27 cellular contexts compared by ENCODE assay signal in genomic region chr2:46042207-46042637, GRCh38.
DNase-seq lines count a peak whose midpoint lies in the region; ATAC-seq, FAIRE-seq and TF ChIP-seq lines count a peak whose summit lies in the region.
"Had no signal": no experiment of that assay in that cellular context is flagged by ENCODE, and none has a peak within 500 bp of the region (broad histone marks: within the 10 kb centered on the region; RNA-seq: fewer than 3 reads in every experiment).

No MANE protein-coding gene starts in this region.

- TF ChIP-seq RAD21 in A549 (conservative IDR thresholded peaks at IDR 0.05 in 1 of 2, IDR thresholded peaks at IDR 0.05 in 1 of 2) = no peak

- H3K27ac ChIP-seq in A549 (peak overlapping the region in 1 of 2 experiments; percentile 57; a peak in 3 of 6 replicates), PC-3 (ENCODE audit: low read length) (peak overlapping the region; percentile 40), trophoblast cell (ENCODE audit: low read depth, low read length) (no peak overlapping the region), psoas muscle (no peak overlapping the region)
- H3K27ac ChIP-seq: BLaER1, neutrophil, PC-9, thoracic aorta had no signal

- DNase-seq in A549 (ENCODE audit: low read depth in 1 of 2, low spot score in 1 of 2) = peak in 1 of 2 experiments; percentile 43
- peak; percentile 14 for DNase-seq in PC-3
- no peak for DNase-seq in left colon
- DNase-seq in trophoblast cell = no peak
- no peak for DNase-seq in psoas muscle
- no peak for DNase-seq in NCI-H226
- no peak for DNase-seq in activated CD4-positive, CD25-positive, alpha-beta regulatory T cell treated with anti-CD3 and anti-CD28 coated beads, Interleukin-2, amount 50 U/mL, for 72 hours
- DNase-seq: ACHN; activated CD4-positive, alpha-beta T cell treated with anti-CD3 and anti-CD28 coated beads, Interleukin-2, amount 50 U/mL, for 1 hour; activated CD8-positive, alpha-beta memory T cell treated with anti-CD3 and anti-CD28 coated beads, Interleukin-2, amount 10 ng/mL, durations not matched to agents 7 days and 5 days; activated naive CD4-positive, alpha-beta T cell treated with anti-CD3 and anti-CD28 coated beads, Interleukin-2, amount 50 U/mL, for 16 hours; effector CD8-positive, alpha-beta T cell; H9; KG1; NCI-H146; NCI-H510A treated with DMSO at 0.1 percent for 48 hours; PC-9; Right ventricle myocardium superior; stimulated activated naive CD8-positive, alpha-beta T cell treated with anti-CD3 and anti-CD28 coated beads, Interleukin-15, Interleukin-2, amounts not matched to agents 100 U/mL and 50 U/mL, for 24 hours; T-helper 9 cell had no signal

- H4K12ac ChIP-seq in trophoblast cell (ENCODE audit: low read depth, low read length) = no peak overlapping the region

- no peak for TF ChIP-seq EP300 in A549 (IDR thresholded peaks at IDR 0.05)

- H2AFZ ChIP-seq in PC-3 (ENCODE audit: low read length) (no peak overlapping the region; the same call in 1 of the 2 replicates), trophoblast cell (ENCODE audit: insufficient read depth, low read length, poor library complexity) (no peak overlapping the region)
- H2AFZ ChIP-seq: PC-9 had no signal

- FAIRE-seq in A549 (lab: Jason Lieb, UNC) = no peak
- FAIRE-seq: bronchial epithelial cell, G401.6, HTR-8/SVneo had no signal

- TF ChIP-seq CTCF in A549 (IDR thresholded peaks at IDR 0.05) (no peak), PC-3 (conservative IDR thresholded peaks at IDR 0.05; ENCODE audit: low read depth, low read length) (no peak), psoas muscle (IDR thresholded peaks at IDR 0.05) (no peak)

- H3K18ac ChIP-seq in trophoblast cell (ENCODE audit: low read length) = no peak overlapping the region

- peaks cover 3% of the 10 kb centered on the region for H3K79me1 ChIP-seq in trophoblast cell (ENCODE audit: low read length)

- no peaks in the 10 kb centered on the region for H3K9me2 ChIP-seq in PC-3 (replicated peaks; ENCODE audit: low read length)

- H3K4me3 ChIP-seq in A549 = no peak overlapping the region
- H3K4me3 ChIP-seq in PC-3 (ENCODE audit: low read length) = 0 out of 2 replicates have a peak overlapping the region, but pooled peaks have one; percentile 3
- H3K4me3 ChIP-seq in trophoblast cell (ENCODE audit: low read depth, low read length) = no peak overlapping the region
- no peak overlapping the region for H3K4me3 ChIP-seq in psoas muscle
- H3K4me3 ChIP-seq: BLaER1, PC-9, thoracic aorta had no signal

- H2BK5ac ChIP-seq in trophoblast cell (ENCODE audit: low read depth, low read length, poor library complexity) = peak overlapping the region; percentile 18

- peak overlapping the region; percentile 51 for H4K8ac ChIP-seq in trophoblast cell (ENCODE audit: low read depth, low read length)

- H3F3A ChIP-seq in PC-3 (ENCODE audit: low read length, unreplicated experiment) = no peaks in the 10 kb centered on the region

- no peak overlapping the region for H3K23ac ChIP-seq in trophoblast cell (ENCODE audit: low read length)

- 53% methylated on average over 4 of the region's 4 CpGs for WGBS in A549 (ENCODE audit: missing lambda C conversion rate)
- no CpG with 5 or more reads among the region's 4 CpGs for WGBS in trophoblast cell (ENCODE audit: extremely low coverage, insufficient coverage, insufficient read length)
- WGBS in psoas muscle, 3 donors = 89 to 92% (median 91%) methylated on average over 4 of the region's 4 CpGs

- intact Hi-C loops in PC-3 (cut with micrococcal nuclease) = no loop called here
- intact Hi-C loops in left colon (cut with DNase I, micrococcal nuclease) = no loop called here
- intact Hi-C loops in psoas muscle (cut with DNase I) = no loop called here

- CTCF ChIA-PET in A549 (lab: Yijun Ruan, JAX) (interaction anchor here (0.7 to 2.2 kb wide), 5 partner anchors 13 to 252 kb away, joined by 3 to 9 read pairs (median 5); no protein-coding TSS in a partner anchor), PC-3 (lab: Charles Lee) (no interaction called here)

- peak overlapping the region; percentile 45 for H2BK12ac ChIP-seq in trophoblast cell (ENCODE audit: low read length)

- peak in 1 of 2 experiments; percentile 74; a peak in 4 of 6 replicates for ATAC-seq in A549
- ATAC-seq in PC-3 = peak; percentile 31; the same call in 1 of the 2 replicates
- peak; percentile 68 for ATAC-seq in left colon
- no peak for ATAC-seq in psoas muscle
- no peak for ATAC-seq in GM18502 (IDR thresholded peaks at IDR 0.05; ENCODE audit: poor library complexity, unreplicated experiment)
- ATAC-seq: activated CD8-positive, alpha-beta memory T cell treated with anti-CD3 and anti-CD28 coated beads, Interleukin-2, amount 10 ng/mL, durations not matched to agents 7 days and 5 days; stimulated activated naive CD8-positive, alpha-beta T cell treated with anti-CD3 and anti-CD28 coated beads, Interleukin-15, Interleukin-2, amounts not matched to agents 100 U/mL and 50 U/mL, for 24 hours had no signal

- H4K20me1 ChIP-seq in PC-3 (ENCODE audit: low read length) = no peaks in the 10 kb centered on the region

- TF ChIP-seq POLR2A in A549 (IDR thresholded peaks at IDR 0.05; ENCODE audit: low read length) = no peak

- no peaks in the 10 kb centered on the region for H3K79me2 ChIP-seq in PC-3 (ENCODE audit: low read length)
- no peaks in the 10 kb centered on the region for H3K79me2 ChIP-seq in trophoblast cell (ENCODE audit: control insufficient read depth, insufficient read depth, low read length, poor library complexity)

- no peak overlapping the region for H3K4ac ChIP-seq in trophoblast cell (ENCODE audit: low read depth, low read length)

- H3K9ac ChIP-seq in PC-3 (ENCODE audit: low read length) (no peak overlapping the region; the same call in 1 of the 2 replicates), trophoblast cell (ENCODE audit: low read length) (no peak overlapping the region)
- H3K9ac ChIP-seq: BLaER1 had no signal

- H2BK120ac ChIP-seq in trophoblast cell (ENCODE audit: insufficient read depth, low read length, poor library complexity) = peak overlapping the region; percentile 79

- POLR2A ChIA-PET in A549 (lab: Yijun Ruan, JAX) (no interaction called here), PC-3 (lab: Charles Lee; ENCODE audit: unreplicated experiment) (interaction anchor here (0.6 kb wide), 2 partner anchors 44 to 258 kb away, joined by 3 to 4 read pairs; no protein-coding TSS in a partner anchor)

- H3K9me3 ChIP-seq in A549 = no peaks in the 10 kb centered on the region
- no peaks in the 10 kb centered on the region for H3K9me3 ChIP-seq in PC-3 (ENCODE audit: low read length)
- no peaks in the 10 kb centered on the region for H3K9me3 ChIP-seq in trophoblast cell (ENCODE audit: insufficient read depth, low read depth, low read length)
- H3K9me3 ChIP-seq in psoas muscle = no peaks in the 10 kb centered on the region
- H3K9me3 ChIP-seq: BLaER1, neutrophil, thoracic aorta had no signal

- no peak overlapping the region for H4K91ac ChIP-seq in trophoblast cell (ENCODE audit: low read depth, low read length)

- H2AK5ac ChIP-seq in trophoblast cell (ENCODE audit: low read length) = no peak overlapping the region

- no peaks in the 10 kb centered on the region for H3K36me3 ChIP-seq in PC-3 (ENCODE audit: low read depth, low read length)
- no peaks in the 10 kb centered on the region for H3K36me3 ChIP-seq in trophoblast cell (ENCODE audit: control insufficient read depth in 1 of 2, insufficient read depth in 2 of 2, low read length in 2 of 2)
- no peaks in the 10 kb centered on the region for H3K36me3 ChIP-seq in psoas muscle (ENCODE audit: insufficient read depth in 1 of 2, low read depth in 1 of 2)
- H3K36me3 ChIP-seq: neutrophil, thoracic aorta had no signal

- no TSS peak for BruUV-seq in PC-3 (replicated peaks; lab: Mats Ljungman, UMichigan)

- H3K27me3 ChIP-seq in PC-3 (ENCODE audit: low read length) (no peaks in the 10 kb centered on the region), trophoblast cell (ENCODE audit: insufficient read depth, low read length) (no peaks in the 10 kb centered on the region), psoas muscle (ENCODE audit: insufficient read depth in 3 of 3, low read length in 2 of 3) (no peaks in the 10 kb centered on the region)
- H3K27me3 ChIP-seq: BLaER1, neutrophil had no signal

- H3K4me2 ChIP-seq in A549 = peak overlapping the region; percentile 53
- H3K4me2 ChIP-seq in PC-3 (ENCODE audit: low read length) = peak overlapping the region; percentile 44; the same call in 1 of the 2 replicates
- no peak overlapping the region for H3K4me2 ChIP-seq in trophoblast cell (ENCODE audit: low read length)
- H3K4me2 ChIP-seq: BLaER1, PC-9 had no signal

- peaks cover 38% of the 10 kb centered on the region for H3K4me1 ChIP-seq in A549
- peaks cover 20% of the 10 kb centered on the region for H3K4me1 ChIP-seq in PC-3 (ENCODE audit: insufficient read depth, low read length)
- H3K4me1 ChIP-seq in trophoblast cell (ENCODE audit: control insufficient read depth in 1 of 2, insufficient read depth in 2 of 2, low read length in 2 of 2) = peaks cover 9 to 19% of the 10 kb centered on the region in 2 experiments
- peaks cover 25% of the 10 kb centered on the region for H3K4me1 ChIP-seq in psoas muscle
- H3K4me1 ChIP-seq: BLaER1 had no signal

- peak overlapping the region; percentile 48 for H3K14ac ChIP-seq in trophoblast cell (ENCODE audit: low read length)

TF ChIP-seq in A549, 52 proteins besides CTCF, POLR2A, EP300 and RAD21 (continues in another document):
- TF ChIP-seq, protein P1, sequence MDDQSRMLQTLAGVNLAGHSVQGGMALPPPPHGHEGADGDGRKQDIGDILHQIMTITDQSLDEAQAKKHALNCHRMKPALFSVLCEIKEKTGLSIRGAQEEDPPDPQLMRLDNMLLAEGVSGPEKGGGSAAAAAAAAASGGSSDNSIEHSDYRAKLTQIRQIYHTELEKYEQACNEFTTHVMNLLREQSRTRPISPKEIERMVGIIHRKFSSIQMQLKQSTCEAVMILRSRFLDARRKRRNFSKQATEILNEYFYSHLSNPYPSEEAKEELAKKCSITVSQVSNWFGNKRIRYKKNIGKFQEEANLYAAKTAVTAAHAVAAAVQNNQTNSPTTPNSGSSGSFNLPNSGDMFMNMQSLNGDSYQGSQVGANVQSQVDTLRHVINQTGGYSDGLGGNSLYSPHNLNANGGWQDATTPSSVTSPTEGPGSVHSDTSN (IDR thresholded peaks at IDR 0.05) = no peak
- TF ChIP-seq PHF8 (IDR thresholded peaks at IDR 0.05; ENCODE audit: borderline replicate concordance, low read depth) = no peak
- TF ChIP-seq CBX8 (IDR thresholded peaks at IDR 0.05) = no peak
- TF ChIP-seq ESRRA (IDR thresholded peaks at IDR 0.05; ENCODE audit: borderline replicate concordance, low read length) = no peak
- TF ChIP-seq RCOR1 (IDR thresholded peaks at IDR 0.05; ENCODE audit: low read depth, low read length) = no peak
- TF ChIP-seq, protein P2, sequence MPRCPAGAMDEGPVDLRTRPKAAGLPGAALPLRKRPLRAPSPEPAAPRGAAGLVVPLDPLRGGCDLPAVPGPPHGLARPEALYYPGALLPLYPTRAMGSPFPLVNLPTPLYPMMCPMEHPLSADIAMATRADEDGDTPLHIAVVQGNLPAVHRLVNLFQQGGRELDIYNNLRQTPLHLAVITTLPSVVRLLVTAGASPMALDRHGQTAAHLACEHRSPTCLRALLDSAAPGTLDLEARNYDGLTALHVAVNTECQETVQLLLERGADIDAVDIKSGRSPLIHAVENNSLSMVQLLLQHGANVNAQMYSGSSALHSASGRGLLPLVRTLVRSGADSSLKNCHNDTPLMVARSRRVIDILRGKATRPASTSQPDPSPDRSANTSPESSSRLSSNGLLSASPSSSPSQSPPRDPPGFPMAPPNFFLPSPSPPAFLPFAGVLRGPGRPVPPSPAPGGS (IDR thresholded peaks at IDR 0.05) = no peak

Comparison
In these comparisons a context has a peak if more than half of its experiments do, and no peak if none do; other contexts are left out.
1. ATAC-seq: peak in PC-3 (single experiment) and left colon (single experiment); none in psoas muscle (0 of 4) and GM18502 (single experiment).